ENCODE assay signal across 24 cellular contexts in genomic region chr2:95331606-95332005, GRCh38. TPM values are rescaled to one million over a fixed set of nuclear protein-coding genes. Genes with fewer than 3 reads are reported as not detected.
"Had no signal": no experiment of that assay in that cellular context is flagged by ENCODE, and none has a peak within 500 bp of the region (broad histone marks: within the 10 kb centered on the region; RNA-seq: fewer than 3 reads in every experiment).

No MANE protein-coding gene starts in this region.

- H3K36me3 Mint-ChIP-seq: activated naive CD4-positive, alpha-beta T cell treated with anti-CD3 and anti-CD28 coated beads, Interleukin-2, amount 50 U/mL, for 24 hours; T-cell had no signal

- DNase-seq: activated CD4-positive, alpha-beta memory T cell treated with anti-CD3 and anti-CD28 coated beads, Interleukin-2, amount 10 ng/mL, durations not matched to agents 7 days and 5 days; activated CD4-positive, alpha-beta T cell treated with anti-CD3 and anti-CD28 coated beads for 36 hours; activated CD4-positive, alpha-beta T cell treated with anti-CD3 and anti-CD28 coated beads, Interleukin-2, amount 50 U/mL, for 1 hour; activated CD4-positive, CD25-positive, alpha-beta regulatory T cell; activated CD8-positive, alpha-beta memory T cell treated with anti-CD3 and anti-CD28 coated beads, Interleukin-2, amount 50 U/mL, for 4 hours; activated effector memory CD4-positive, alpha-beta T cell treated with Interleukin-2 at 50 U/mL for 16 hours; activated naive CD4-positive, alpha-beta T cell; body of pancreas; Kasumi-1; KBM-7; NCI-H1048; NCI-H146; NCI-H187 treated with DMSO at 0.1 percent for 48 hours; NCI-H2081 treated with DMSO at 0.1 percent for 48 hours; NCI-H446; NCI-H524; T-cell; T-helper 2 cell; T1000 had no signal

- H3K4me3 ChIP-seq: ascending aorta, body of pancreas, SK-N-MC had no signal

- H3K27ac ChIP-seq: ascending aorta, body of pancreas, SK-N-MC had no signal

- H3K27ac Mint-ChIP-seq: activated CD4-positive, alpha-beta memory T cell treated with anti-CD3 and anti-CD28 coated beads, Interleukin-2, amount 10 ng/mL, durations not matched to agents 7 days and 5 days; activated CD4-positive, alpha-beta T cell treated with anti-CD3 and anti-CD28 coated beads for 36 hours; activated naive CD4-positive, alpha-beta T cell treated with anti-CD3 and anti-CD28 coated beads, Interleukin-2, amount 50 U/mL, for 24 hours; T-cell had no signal

- FAIRE-seq: RCC 7860, TTC549 had no signal

- H3K4me1 Mint-ChIP-seq: activated CD4-positive, alpha-beta memory T cell treated with anti-CD3 and anti-CD28 coated beads, Interleukin-2, amount 10 ng/mL, durations not matched to agents 7 days and 5 days; activated CD4-positive, alpha-beta T cell treated with anti-CD3 and anti-CD28 coated beads for 36 hours; activated naive CD4-positive, alpha-beta T cell treated with anti-CD3 and anti-CD28 coated beads, Interleukin-2, amount 50 U/mL, for 24 hours; T-cell had no signal

- H3K9me3 Mint-ChIP-seq: activated CD4-positive, alpha-beta memory T cell treated with anti-CD3 and anti-CD28 coated beads, Interleukin-2, amount 10 ng/mL, durations not matched to agents 7 days and 5 days; activated naive CD4-positive, alpha-beta T cell treated with anti-CD3 and anti-CD28 coated beads, Interleukin-2, amount 50 U/mL, for 24 hours; T-cell had no signal

- H3K36me3 ChIP-seq: ascending aorta had no signal

- H3K9me3 ChIP-seq: ascending aorta, body of pancreas had no signal

- H3K27me3 ChIP-seq: ascending aorta, body of pancreas had no signal

- H3K4me1 ChIP-seq: ascending aorta had no signal

- H3K27me3 Mint-ChIP-seq: activated CD4-positive, alpha-beta T cell treated with anti-CD3 and anti-CD28 coated beads for 36 hours; activated naive CD4-positive, alpha-beta T cell treated with anti-CD3 and anti-CD28 coated beads, Interleukin-2, amount 50 U/mL, for 24 hours; T-cell had no signal

- H3K4me3 Mint-ChIP-seq: activated CD4-positive, alpha-beta memory T cell treated with anti-CD3 and anti-CD28 coated beads, Interleukin-2, amount 10 ng/mL, durations not matched to agents 7 days and 5 days; activated CD4-positive, alpha-beta T cell treated with anti-CD3 and anti-CD28 coated beads for 36 hours; activated naive CD4-positive, alpha-beta T cell treated with anti-CD3 and anti-CD28 coated beads, Interleukin-2, amount 50 U/mL, for 24 hours; T-cell had no signal

- ATAC-seq: activated CD4-positive, alpha-beta T cell treated with anti-CD3 and anti-CD28 coated beads for 36 hours; body of pancreas; T-cell had no signal

RNA-seq across cellular contexts. Expression of gene KCNIP3, which starts 34.5 kb away (rescaled TPM):
- total RNA-seq: activated CD4-positive, alpha-beta memory T cell treated with anti-CD3 and anti-CD28 coated beads, Interleukin-2, amount 10 ng/mL, durations not matched to agents 7 days and 5 days; activated CD4-positive, alpha-beta T cell treated with anti-CD3 and anti-CD28 coated beads for 36 hours; T-cell had no signal

RNA-seq across cellular contexts. Expression of gene PROM2, which starts 57.4 kb away (rescaled TPM):
- total RNA-seq: ascending aorta had no signal
